ENCODE assay signal across 12 cellular contexts in genomic region chr2:73870084-73870483, GRCh38. TPM values are rescaled to one million over a fixed set of nuclear protein-coding genes. Genes with fewer than 3 reads are reported as not detected.
DNase-seq lines count a peak whose midpoint lies in the region; ATAC-seq and TF ChIP-seq lines count a peak whose summit lies in the region.
"Had no signal": no experiment of that assay in that cellular context is flagged by ENCODE, and none has a peak within 500 bp of the region (broad histone marks: within the 10 kb centered on the region; RNA-seq: fewer than 3 reads in every experiment).

No MANE protein-coding gene starts in this region.

- no peaks in the 10 kb centered on the region for H3K27me3 ChIP-seq in breast epithelium
- no peaks in the 10 kb centered on the region for H3K27me3 ChIP-seq in skeletal muscle satellite cell (ENCODE audit: control insufficient read depth, insufficient read depth, low read length)
- H3K27me3 ChIP-seq: thyroid gland had no signal

- peak overlapping the region; percentile 26 for H3K4me2 ChIP-seq in skeletal muscle satellite cell (ENCODE audit: low read length)

- H3K9me3 ChIP-seq in breast epithelium (no peaks in the 10 kb centered on the region), skeletal muscle satellite cell (replicated peaks; ENCODE audit: low read length) (no peaks in the 10 kb centered on the region)
- H3K9me3 ChIP-seq: thyroid gland had no signal

- H3K27ac ChIP-seq in breast epithelium, result peak overlapping the region; percentile 74 to 75
- H3K27ac ChIP-seq: thyroid gland had no signal

- no peak overlapping the region for H3K4me3 ChIP-seq in breast epithelium
- no peak overlapping the region for H3K4me3 ChIP-seq in skeletal muscle satellite cell (ENCODE audit: low read length)
- H3K4me3 ChIP-seq: K562, thyroid gland had no signal

- no peaks in the 10 kb centered on the region for H3K36me3 ChIP-seq in breast epithelium
- H3K36me3 ChIP-seq in skeletal muscle satellite cell (ENCODE audit: insufficient read depth, low read length), result peaks cover 22% of the 10 kb centered on the region

- no peak for TF ChIP-seq CTCF in breast epithelium (IDR thresholded peaks at IDR 0.05)

- H3K4me1 ChIP-seq in breast epithelium (no peaks in the 10 kb centered on the region), skeletal muscle satellite cell (ENCODE audit: control insufficient read depth, insufficient read depth, low read length) (peaks cover 10% of the 10 kb centered on the region)
- H3K4me1 ChIP-seq: thyroid gland had no signal

- DNase-seq in H4 (ENCODE audit: low spot score) (peak; percentile 54), breast epithelium (ENCODE audit: low spot score in 2 of 2) (peak in 1 of 2 donors; percentile 72), left ventricle myocardium superior (peak; percentile 37), RKO (ENCODE audit: low spot score) (no peak)
- DNase-seq: DMS79 had no signal

- no peak for TF ChIP-seq POLR2A in breast epithelium (IDR thresholded peaks at IDR 0.05)

- intact Hi-C loops in breast epithelium (cut with DNase I; ENCODE audit: low total_unique reads), result no loop called here
- intact Hi-C loops in left ventricle myocardium superior (cut with micrococcal nuclease), result no loop called here

- ATAC-seq in left ventricle myocardium superior, result peak; percentile 98
- ATAC-seq in HG02870 (IDR thresholded peaks at IDR 0.05; ENCODE audit: unreplicated experiment), result no peak
- ATAC-seq in HG02884 (IDR thresholded peaks at IDR 0.05; ENCODE audit: unreplicated experiment), result no peak
- no peak for ATAC-seq in HG02588 (IDR thresholded peaks at IDR 0.05; ENCODE audit: unreplicated experiment)
- ATAC-seq: activated T-helper 17 cell treated with anti-CD3 and anti-CD28 coated beads, Interleukin-2, amount 50 U/mL, for 72 hours; K562 had no signal

- H3K9ac ChIP-seq in skeletal muscle satellite cell (ENCODE audit: low read depth, low read length), result no peak overlapping the region

RNA-seq across cellular contexts. Expression of gene ACTG2, which starts 22.7 kb away (rescaled TPM):
- not detected in 2 replicates for total RNA-seq in H4 (2014; rRNA removed; shearing (Covaris generic))
- total RNA-seq in breast epithelium, result 100 to 1,000 TPM in 1 of 3 donors, 10 to 100 TPM in 1, 1 to 10 TPM in 1; 3.8 to 108 (median 54.6) TPM
- 0.32 TPM for total RNA-seq in left ventricle myocardium superior
- total RNA-seq in skeletal muscle satellite cell (2012; rRNA removed), result 0.25 and 1.3 TPM in 2 replicates
- total RNA-seq: activated T-helper 17 cell treated with anti-CD3 and anti-CD28 coated beads, Interleukin-2, amount 50 U/mL, for 72 hours had no signal

RNA-seq across cellular contexts. Expression of gene STAMBP, which starts 41.3 kb away (rescaled TPM):
- total RNA-seq in H4 (2014; rRNA removed; shearing (Covaris generic)), result 63.7 and 64.8 TPM in 2 replicates
- total RNA-seq in breast epithelium (10 to 100 TPM; 26.1 to 32.5 (median 32.4) TPM), left ventricle myocardium superior (27.2 TPM)
- 21.0 and 25.1 TPM in 2 replicates for total RNA-seq in skeletal muscle satellite cell (2012; rRNA removed)

RNA-seq across cellular contexts. Expression of gene DGUOK, which starts 56.6 kb away (rescaled TPM):
- 110 and 150 TPM in 2 replicates for total RNA-seq in H4 (2014; rRNA removed; shearing (Covaris generic))
- total RNA-seq in breast epithelium (10 to 100 TPM; 35.4 to 45.7 (median 42.3) TPM), left ventricle myocardium superior (18.1 TPM)
- total RNA-seq in skeletal muscle satellite cell (2012; rRNA removed), result 55.5 and 60.8 TPM in 2 replicates
